13 cellular contexts compared by ENCODE assay signal in the genomic region with DNA sequence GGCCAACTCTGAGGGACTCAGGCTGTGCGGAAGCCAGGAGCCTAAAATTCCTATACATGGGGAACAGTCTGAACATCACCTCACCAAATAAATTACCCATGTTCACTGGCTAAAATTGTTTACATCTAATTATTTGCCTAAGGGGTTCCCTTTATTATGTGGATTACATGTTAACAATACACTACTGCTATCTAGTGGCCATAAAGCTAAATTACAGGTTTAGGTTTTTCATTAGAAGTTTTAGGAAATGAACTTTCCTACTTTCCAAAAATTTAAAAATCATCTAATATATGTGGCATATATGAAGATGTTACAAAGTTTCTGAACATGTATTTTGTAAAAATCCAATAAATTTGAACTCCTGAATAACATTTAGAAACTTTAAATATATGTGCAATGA. TPM values are rescaled to one million over a fixed set of nuclear protein-coding genes. Genes with fewer than 3 reads are reported as not detected.
DNase-seq lines count a peak whose midpoint lies in the region; ATAC-seq and TF ChIP-seq lines count a peak whose summit lies in the region.
"Had no signal": no experiment of that assay in that cellular context is flagged by ENCODE, and none has a peak within 500 bp of the region (broad histone marks: within the 10 kb centered on the region; RNA-seq: fewer than 3 reads in every experiment).

No MANE protein-coding gene starts in this region.

- POLR2A ChIA-PET in A673 (lab: Charles Lee; ENCODE audit: low non-redundant PET), result no interaction called here

- no peak for DNase-seq in A673 (ENCODE audit: low spot score)
- no peak for DNase-seq in GM06990 (ENCODE audit: extremely low read depth, insufficient read length)
- DNase-seq in NCI-H82 (lab: John Stamatoyannopoulos, UW), result peak; percentile 39
- peak; percentile 5 to 27 for DNase-seq in erythroblast (lab: John Stamatoyannopoulos, UW)
- DNase-seq in left lobe of liver (ENCODE audit: low spot score), result no peak
- DNase-seq in stimulated activated CD4-positive, alpha-beta T cell treated with anti-CD3 and anti-CD28 coated beads, Interleukin-12 subunit alpha, Interleukin-12 subunit beta, amount 100 ng/mL, for 4 hours, result no peak
- DNase-seq in A172 (ENCODE audit: low spot score), result no peak
- DNase-seq: DMS153; NCI-H510A; stimulated activated naive CD4-positive, alpha-beta T cell treated with Interleukin-2 at 50 U/mL for 16 hours; T-helper 9 cell had no signal

- H3K4me1 ChIP-seq in A673 (ENCODE audit: insufficient read depth, low read length, poor library complexity, severe bottlenecking), result no peaks in the 10 kb centered on the region

- no peak overlapping the region for H3K27ac ChIP-seq in A673 (ENCODE audit: low read depth, low read length, poor library complexity, severe bottlenecking)
- H3K27ac ChIP-seq: skin epidermis had no signal

- no peak for TF ChIP-seq POLR2A in erythroblast (IDR thresholded peaks at IDR 0.05; ENCODE audit: low read length)

- intact Hi-C loops in A673 (cut with micrococcal nuclease; ENCODE audit: unreplicated experiment), result no loop called here

- H3K4me3 ChIP-seq in A673 (ENCODE audit: low read depth, low read length, poor library complexity, severe bottlenecking) (no peak overlapping the region), GM06990 (replicated peaks; ENCODE audit: low read depth, low read length) (no peak overlapping the region)
- H3K4me3 ChIP-seq: skin epidermis had no signal

- peaks cover 3% of the 10 kb centered on the region for H3K27me3 ChIP-seq in A673 (replicated peaks; ENCODE audit: insufficient read depth, low read depth, low read length, poor library complexity)
- H3K27me3 ChIP-seq in GM06990 (replicated peaks; ENCODE audit: control insufficient read depth, insufficient read depth, low read length), result no peaks in the 10 kb centered on the region; the same call in 1 of the 2 replicates

- CTCF ChIA-PET in A673 (lab: Charles Lee), result no interaction called here

- peak; percentile 49 for TF ChIP-seq CTCF in A673 (conservative IDR thresholded peaks at IDR 0.05; ENCODE audit: low read depth, low read length)
- TF ChIP-seq CTCF in GM06990 (IDR thresholded peaks at IDR 0.05; ENCODE audit: insufficient read depth, low read length, poor library complexity, severe bottlenecking), result peak; percentile 51

- H3K36me3 ChIP-seq in A673 (ENCODE audit: insufficient read depth, low read length, poor library complexity, severe bottlenecking), result no peaks in the 10 kb centered on the region
- H3K36me3 ChIP-seq in GM06990 (ENCODE audit: control insufficient read depth, insufficient read depth, low read length), result no peaks in the 10 kb centered on the region

- no peaks in the 10 kb centered on the region for H3K9me3 ChIP-seq in A673 (ENCODE audit: low read depth, low read length, poor library complexity, severe bottlenecking)

- no TSS peak for BruUV-seq in A673 (replicated peaks; lab: Mats Ljungman, UMichigan)

- ATAC-seq in left lobe of liver (no peak), GM18519 (IDR thresholded peaks at IDR 0.05; ENCODE audit: low FRiP score, unreplicated experiment) (no peak)

RNA-seq across cellular contexts. Expression of a gene that starts 40.3 kb away (rescaled TPM):
- total RNA-seq in A673 (2021), result not detected in 2 replicates
- 1.3 TPM for total RNA-seq in left lobe of liver
- 1.7 and 2.5 TPM in 2 replicates for total RNA-seq in A172 (2014; rRNA removed; shearing (Covaris generic))

Comparison
In these comparisons a context has a peak if more than half of its experiments do, and no peak if none do; other contexts are left out.
1. DNase-seq: peak in NCI-H82 (single experiment) and erythroblast (2 of 2); none in A673 (single experiment), GM06990 (single experiment), left lobe of liver (single experiment), stimulated activated CD4-positive, alpha-beta T cell treated with anti-CD3 and anti-CD28 coated beads, Interleukin-12 subunit alpha, Interleukin-12 subunit beta, amount 100 ng/mL, for 4 hours (single experiment) and A172 (single experiment).